In genomic region chr20:63850689-63851547, GRCh38 we compare ENCODE assay signal across 1 cellular context.
TF ChIP-seq lines count a peak whose summit lies in the region.

No MANE protein-coding gene starts in this region.

TF ChIP-seq in GM12878, 131 proteins besides CTCF, POLR2A, EP300 and RAD21 (continued from another document and continues in another):
- TF ChIP-seq ZBTB40 (IDR thresholded peaks at IDR 0.05; ENCODE audit: borderline replicate concordance) (no peak), CBFB (IDR thresholded peaks at IDR 0.05; ENCODE audit: low read depth) (peak; percentile 87), IRF4 (IDR thresholded peaks at IDR 0.05; ENCODE audit: low read depth, low read length) (peak; percentile 98), NR2C1 (IDR thresholded peaks at IDR 0.05) (no peak), POLR2AphosphoS5 (IDR thresholded peaks at IDR 0.05; ENCODE audit: low read length) (0 out of 2 replicates have a peak, but pooled peaks have one; percentile 27), TCF7 (IDR thresholded peaks at IDR 0.05; ENCODE audit: borderline replicate concordance) (peak; percentile 45; the same call in 1 of the 2 replicates), TCF12 (IDR thresholded peaks at IDR 0.05; ENCODE audit: low read depth, low read length) (peak; percentile 100), WRNIP1 (IDR thresholded peaks at IDR 0.05; ENCODE audit: borderline replicate concordance, low read depth, low read length) (0 out of 2 replicates have a peak, but pooled peaks have one; percentile 30), KAT2A (conservative IDR thresholded peaks at IDR 0.05; ENCODE audit: control insufficient read depth, low read depth, low read length) (no peak), ETV6 (conservative IDR thresholded peaks at IDR 0.05 in 1 of 2, IDR thresholded peaks at IDR 0.05 in 1 of 2; ENCODE audit: borderline replicate concordance in 1 of 2, low read depth in 1 of 2) (peak in 1 of 2 experiments; percentile 81; a peak in 2 of 4 replicates), FOXK2 (IDR thresholded peaks at IDR 0.05) (no peak), ATF7 (IDR thresholded peaks at IDR 0.05; ENCODE audit: low read depth) (peak; percentile 97), MLLT1 (IDR thresholded peaks at IDR 0.05) (peak; percentile 86), IKZF1 (conservative IDR thresholded peaks at IDR 0.05) (peak; percentile 98), PKNOX1 (IDR thresholded peaks at IDR 0.05) (peak; percentile 80), SUZ12 (IDR thresholded peaks at IDR 0.05; ENCODE audit: unreplicated experiment) (no peak), ZBED1 (IDR thresholded peaks at IDR 0.05; ENCODE audit: borderline replicate concordance) (peak; percentile 81; the same call in 1 of the 2 replicates), SREBF2 (IDR thresholded peaks at IDR 0.05; ENCODE audit: low read length) (no peak), BCL11A (IDR thresholded peaks at IDR 0.05; ENCODE audit: low read depth, low read length) (peak; percentile 96), RELB (IDR thresholded peaks at IDR 0.05; ENCODE audit: low read depth) (peak; percentile 95), EZH2 (IDR thresholded peaks at IDR 0.05; ENCODE audit: borderline replicate concordance, control insufficient read depth, low read depth, low read length) (no peak), PRDM15 (CRISPR knock-in tag; IDR thresholded peaks at IDR 0.05) (no peak), ZNF24 (IDR thresholded peaks at IDR 0.05) (0 out of 2 replicates have a peak, but pooled peaks have one; percentile 25), ZNF217 (IDR thresholded peaks at IDR 0.05) (peak; percentile 91), STAT1 (conservative IDR thresholded peaks at IDR 0.05) (no peak), RFX5 (IDR thresholded peaks at IDR 0.05; ENCODE audit: low read depth, low read length) (no peak), BACH1 (IDR thresholded peaks at IDR 0.05; ENCODE audit: borderline replicate concordance) (peak; percentile 85), JUND (IDR thresholded peaks at IDR 0.05; ENCODE audit: low read depth, low read length) (peak; percentile 26; the same call in 1 of the 2 replicates), SRF (IDR thresholded peaks at IDR 0.05; ENCODE audit: low read depth in 2 of 2, low read length in 2 of 2) (0 out of 4 replicates have a peak, but pooled peaks of 1 of the 2 experiments have one; percentile 65), RELA (IDR thresholded peaks at IDR 0.05; ENCODE audit: borderline replicate concordance, partially characterized antibody) (peak; percentile 45), STAT3 (IDR thresholded peaks at IDR 0.05; ENCODE audit: low read depth, low read length) (no peak), PML (IDR thresholded peaks at IDR 0.05; ENCODE audit: low read length) (peak; percentile 54; the same call in 1 of the 2 replicates), CHD1 (IDR thresholded peaks at IDR 0.05; ENCODE audit: low read depth, low read length) (no peak), JUNB (IDR thresholded peaks at IDR 0.05) (peak; percentile 83), USF1 (IDR thresholded peaks at IDR 0.05; ENCODE audit: borderline replicate concordance, extremely low read length, insufficient read depth, low read depth, low read length) (no peak), EGR1 (IDR thresholded peaks at IDR 0.05; ENCODE audit: borderline replicate concordance in 1 of 2, low read depth in 2 of 2, low read length in 2 of 2) (peak; percentile 29 to 94), ZNF592 (IDR thresholded peaks at IDR 0.05) (peak; percentile 93), BMI1 (IDR thresholded peaks at IDR 0.05; ENCODE audit: borderline replicate concordance) (peak; percentile 75), HDGF (IDR thresholded peaks at IDR 0.05) (no peak), SMAD1 (IDR thresholded peaks at IDR 0.05; ENCODE audit: low read depth, partially characterized antibody) (peak; percentile 67), IKZF2 (IDR thresholded peaks at IDR 0.05) (peak; percentile 98), CHD4 (IDR thresholded peaks at IDR 0.05) (no peak; the same call in none of the 2 replicates), IRF5 (IDR thresholded peaks at IDR 0.05; ENCODE audit: borderline replicate concordance) (no peak), SIN3A (IDR thresholded peaks at IDR 0.05; ENCODE audit: low read depth, low read length) (no peak), POLR2AphosphoS2 (IDR thresholded peaks at IDR 0.05; ENCODE audit: low read depth, low read length) (no peak), CEBPB (IDR thresholded peaks at IDR 0.05; ENCODE audit: borderline replicate concordance in 1 of 2, low read depth in 2 of 2, low read length in 2 of 2) (no peak)
